1 cellular context compared by ENCODE assay signal in the genomic region with DNA sequence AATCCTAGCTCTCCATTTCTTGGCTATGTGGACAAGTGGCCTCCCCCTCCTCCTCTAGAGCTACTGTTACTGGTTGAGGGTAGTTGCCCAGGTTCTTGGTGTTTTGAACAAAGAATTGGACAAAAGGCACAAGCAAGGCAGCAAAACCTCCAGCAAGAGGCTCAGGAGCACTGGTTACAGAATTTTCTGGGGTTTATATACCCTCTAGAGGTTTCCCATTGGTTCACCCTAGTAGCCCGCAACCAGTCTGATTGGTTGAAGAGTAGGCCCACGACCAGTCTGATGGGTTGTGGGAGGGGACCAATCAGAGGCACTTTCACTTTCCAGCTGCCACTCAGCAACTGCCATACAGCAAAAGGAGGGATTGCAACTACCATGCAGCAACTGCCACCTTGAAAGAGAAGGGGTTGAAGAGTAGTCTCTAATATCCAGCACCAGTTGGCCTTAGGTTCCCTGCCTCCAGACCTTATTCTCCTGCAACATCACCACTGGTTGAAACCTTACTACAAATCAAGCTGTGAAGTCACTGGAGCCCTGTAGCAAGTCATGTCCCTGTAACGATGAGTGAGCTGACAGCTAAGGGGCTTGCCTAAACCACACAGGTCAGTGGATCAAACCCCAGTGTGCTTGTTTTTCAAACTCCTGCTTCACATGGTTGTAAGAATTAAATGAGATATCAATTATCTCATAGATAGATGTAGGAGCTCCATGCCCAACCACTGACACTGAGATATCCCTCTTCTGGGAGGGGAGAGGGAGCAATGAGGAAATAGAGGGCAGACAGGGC.
TF ChIP-seq lines count a peak whose summit lies in the region.

No MANE protein-coding gene starts in this region.

TF ChIP-seq in HepG2, 621 proteins besides CTCF, POLR2A, EP300 and RAD21 (continued from another document and continues in another):
- TF ChIP-seq, protein P1, sequence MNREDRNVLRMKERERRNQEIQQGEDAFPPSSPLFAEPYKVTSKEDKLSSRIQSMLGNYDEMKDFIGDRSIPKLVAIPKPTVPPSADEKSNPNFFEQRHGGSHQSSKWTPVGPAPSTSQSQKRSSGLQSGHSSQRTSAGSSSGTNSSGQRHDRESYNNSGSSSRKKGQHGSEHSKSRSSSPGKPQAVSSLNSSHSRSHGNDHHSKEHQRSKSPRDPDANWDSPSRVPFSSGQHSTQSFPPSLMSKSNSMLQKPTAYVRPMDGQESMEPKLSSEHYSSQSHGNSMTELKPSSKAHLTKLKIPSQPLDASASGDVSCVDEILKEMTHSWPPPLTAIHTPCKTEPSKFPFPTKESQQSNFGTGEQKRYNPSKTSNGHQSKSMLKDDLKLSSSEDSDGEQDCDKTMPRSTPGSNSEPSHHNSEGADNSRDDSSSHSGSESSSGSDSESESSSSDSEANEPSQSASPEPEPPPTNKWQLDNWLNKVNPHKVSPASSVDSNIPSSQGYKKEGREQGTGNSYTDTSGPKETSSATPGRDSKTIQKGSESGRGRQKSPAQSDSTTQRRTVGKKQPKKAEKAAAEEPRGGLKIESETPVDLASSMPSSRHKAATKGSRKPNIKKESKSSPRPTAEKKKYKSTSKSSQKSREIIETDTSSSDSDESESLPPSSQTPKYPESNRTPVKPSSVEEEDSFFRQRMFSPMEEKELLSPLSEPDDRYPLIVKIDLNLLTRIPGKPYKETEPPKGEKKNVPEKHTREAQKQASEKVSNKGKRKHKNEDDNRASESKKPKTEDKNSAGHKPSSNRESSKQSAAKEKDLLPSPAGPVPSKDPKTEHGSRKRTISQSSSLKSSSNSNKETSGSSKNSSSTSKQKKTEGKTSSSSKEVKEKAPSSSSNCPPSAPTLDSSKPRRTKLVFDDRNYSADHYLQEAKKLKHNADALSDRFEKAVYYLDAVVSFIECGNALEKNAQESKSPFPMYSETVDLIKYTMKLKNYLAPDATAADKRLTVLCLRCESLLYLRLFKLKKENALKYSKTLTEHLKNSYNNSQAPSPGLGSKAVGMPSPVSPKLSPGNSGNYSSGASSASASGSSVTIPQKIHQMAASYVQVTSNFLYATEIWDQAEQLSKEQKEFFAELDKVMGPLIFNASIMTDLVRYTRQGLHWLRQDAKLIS (CRISPR knock-in tag; IDR thresholded peaks at IDR 0.05), result no peak
- TF ChIP-seq ZSCAN12 (CRISPR knock-in tag; IDR thresholded peaks at IDR 0.05) (no peak), RFX3 (CRISPR knock-in tag; IDR thresholded peaks at IDR 0.05) (no peak), MTF2 (CRISPR knock-in tag; IDR thresholded peaks at IDR 0.05; ENCODE audit: borderline replicate concordance) (no peak), GATAD2A (CRISPR knock-in tag; IDR thresholded peaks at IDR 0.05) (no peak; the same call in 1 of the 2 replicates), ZNF382 (CRISPR knock-in tag; IDR thresholded peaks at IDR 0.05; ENCODE audit: borderline replicate concordance) (no peak), SMAD9 (CRISPR knock-in tag; IDR thresholded peaks at IDR 0.05) (no peak), ZNF33A (CRISPR knock-in tag; IDR thresholded peaks at IDR 0.05; ENCODE audit: borderline replicate concordance) (no peak), FOXO1 (CRISPR knock-in tag; IDR thresholded peaks at IDR 0.05) (no peak), TGIF2 (CRISPR knock-in tag; IDR thresholded peaks at IDR 0.05) (no peak), SPEN (CRISPR knock-in tag; IDR thresholded peaks at IDR 0.05; ENCODE audit: low read depth) (no peak), ZNF674 (CRISPR knock-in tag; IDR thresholded peaks at IDR 0.05; ENCODE audit: low read depth) (no peak), ZNF124 (CRISPR knock-in tag; IDR thresholded peaks at IDR 0.05) (no peak), ZNF256 (CRISPR knock-in tag; conservative IDR thresholded peaks at IDR 0.05) (no peak), NFYB (CRISPR knock-in tag; IDR thresholded peaks at IDR 0.05) (peak; percentile 90), RFXAP (CRISPR knock-in tag; IDR thresholded peaks at IDR 0.05; ENCODE audit: borderline replicate concordance) (peak; percentile 91), ZNF432 (CRISPR knock-in tag; IDR thresholded peaks at IDR 0.05; ENCODE audit: borderline replicate concordance) (no peak), SIX4 (CRISPR knock-in tag; IDR thresholded peaks at IDR 0.05) (no peak), HES4 (CRISPR knock-in tag; IDR thresholded peaks at IDR 0.05; ENCODE audit: borderline replicate concordance) (no peak), TAF1 (CRISPR knock-in tag; IDR thresholded peaks at IDR 0.05) (no peak), NR3C1 (CRISPR knock-in tag; IDR thresholded peaks at IDR 0.05) (no peak), FOXC1 (CRISPR knock-in tag; IDR thresholded peaks at IDR 0.05; ENCODE audit: borderline replicate concordance) (peak; percentile 73; the same call in 1 of the 2 replicates), CCAR2 (optimal IDR thresholded peaks at IDR 0.05; ENCODE audit: low read depth, low read length) (no peak), HNRNPK (IDR thresholded peaks at IDR 0.05; ENCODE audit: low read depth, low read length, poor library complexity, severe bottlenecking) (no peak), ISX (CRISPR knock-in tag; conservative IDR thresholded peaks at IDR 0.05) (no peak), ZNF777 (CRISPR knock-in tag; IDR thresholded peaks at IDR 0.05) (no peak), GTF2F1 (IDR thresholded peaks at IDR 0.05; ENCODE audit: low read length) (no peak)
- TF ChIP-seq, protein P2, sequence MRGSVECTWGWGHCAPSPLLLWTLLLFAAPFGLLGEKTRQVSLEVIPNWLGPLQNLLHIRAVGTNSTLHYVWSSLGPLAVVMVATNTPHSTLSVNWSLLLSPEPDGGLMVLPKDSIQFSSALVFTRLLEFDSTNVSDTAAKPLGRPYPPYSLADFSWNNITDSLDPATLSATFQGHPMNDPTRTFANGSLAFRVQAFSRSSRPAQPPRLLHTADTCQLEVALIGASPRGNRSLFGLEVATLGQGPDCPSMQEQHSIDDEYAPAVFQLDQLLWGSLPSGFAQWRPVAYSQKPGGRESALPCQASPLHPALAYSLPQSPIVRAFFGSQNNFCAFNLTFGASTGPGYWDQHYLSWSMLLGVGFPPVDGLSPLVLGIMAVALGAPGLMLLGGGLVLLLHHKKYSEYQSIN (CRISPR knock-in tag; IDR thresholded peaks at IDR 0.05; ENCODE audit: borderline replicate concordance), result no peak
- TF ChIP-seq, protein P3, sequence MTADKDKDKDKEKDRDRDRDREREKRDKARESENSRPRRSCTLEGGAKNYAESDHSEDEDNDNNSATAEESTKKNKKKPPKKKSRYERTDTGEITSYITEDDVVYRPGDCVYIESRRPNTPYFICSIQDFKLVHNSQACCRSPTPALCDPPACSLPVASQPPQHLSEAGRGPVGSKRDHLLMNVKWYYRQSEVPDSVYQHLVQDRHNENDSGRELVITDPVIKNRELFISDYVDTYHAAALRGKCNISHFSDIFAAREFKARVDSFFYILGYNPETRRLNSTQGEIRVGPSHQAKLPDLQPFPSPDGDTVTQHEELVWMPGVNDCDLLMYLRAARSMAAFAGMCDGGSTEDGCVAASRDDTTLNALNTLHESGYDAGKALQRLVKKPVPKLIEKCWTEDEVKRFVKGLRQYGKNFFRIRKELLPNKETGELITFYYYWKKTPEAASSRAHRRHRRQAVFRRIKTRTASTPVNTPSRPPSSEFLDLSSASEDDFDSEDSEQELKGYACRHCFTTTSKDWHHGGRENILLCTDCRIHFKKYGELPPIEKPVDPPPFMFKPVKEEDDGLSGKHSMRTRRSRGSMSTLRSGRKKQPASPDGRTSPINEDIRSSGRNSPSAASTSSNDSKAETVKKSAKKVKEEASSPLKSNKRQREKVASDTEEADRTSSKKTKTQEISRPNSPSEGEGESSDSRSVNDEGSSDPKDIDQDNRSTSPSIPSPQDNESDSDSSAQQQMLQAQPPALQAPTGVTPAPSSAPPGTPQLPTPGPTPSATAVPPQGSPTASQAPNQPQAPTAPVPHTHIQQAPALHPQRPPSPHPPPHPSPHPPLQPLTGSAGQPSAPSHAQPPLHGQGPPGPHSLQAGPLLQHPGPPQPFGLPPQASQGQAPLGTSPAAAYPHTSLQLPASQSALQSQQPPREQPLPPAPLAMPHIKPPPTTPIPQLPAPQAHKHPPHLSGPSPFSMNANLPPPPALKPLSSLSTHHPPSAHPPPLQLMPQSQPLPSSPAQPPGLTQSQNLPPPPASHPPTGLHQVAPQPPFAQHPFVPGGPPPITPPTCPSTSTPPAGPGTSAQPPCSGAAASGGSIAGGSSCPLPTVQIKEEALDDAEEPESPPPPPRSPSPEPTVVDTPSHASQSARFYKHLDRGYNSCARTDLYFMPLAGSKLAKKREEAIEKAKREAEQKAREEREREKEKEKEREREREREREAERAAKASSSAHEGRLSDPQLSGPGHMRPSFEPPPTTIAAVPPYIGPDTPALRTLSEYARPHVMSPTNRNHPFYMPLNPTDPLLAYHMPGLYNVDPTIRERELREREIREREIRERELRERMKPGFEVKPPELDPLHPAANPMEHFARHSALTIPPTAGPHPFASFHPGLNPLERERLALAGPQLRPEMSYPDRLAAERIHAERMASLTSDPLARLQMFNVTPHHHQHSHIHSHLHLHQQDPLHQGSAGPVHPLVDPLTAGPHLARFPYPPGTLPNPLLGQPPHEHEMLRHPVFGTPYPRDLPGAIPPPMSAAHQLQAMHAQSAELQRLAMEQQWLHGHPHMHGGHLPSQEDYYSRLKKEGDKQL (CRISPR knock-in tag; IDR thresholded peaks at IDR 0.05; ENCODE audit: low read depth), result no peak
- TF ChIP-seq, protein P4, sequence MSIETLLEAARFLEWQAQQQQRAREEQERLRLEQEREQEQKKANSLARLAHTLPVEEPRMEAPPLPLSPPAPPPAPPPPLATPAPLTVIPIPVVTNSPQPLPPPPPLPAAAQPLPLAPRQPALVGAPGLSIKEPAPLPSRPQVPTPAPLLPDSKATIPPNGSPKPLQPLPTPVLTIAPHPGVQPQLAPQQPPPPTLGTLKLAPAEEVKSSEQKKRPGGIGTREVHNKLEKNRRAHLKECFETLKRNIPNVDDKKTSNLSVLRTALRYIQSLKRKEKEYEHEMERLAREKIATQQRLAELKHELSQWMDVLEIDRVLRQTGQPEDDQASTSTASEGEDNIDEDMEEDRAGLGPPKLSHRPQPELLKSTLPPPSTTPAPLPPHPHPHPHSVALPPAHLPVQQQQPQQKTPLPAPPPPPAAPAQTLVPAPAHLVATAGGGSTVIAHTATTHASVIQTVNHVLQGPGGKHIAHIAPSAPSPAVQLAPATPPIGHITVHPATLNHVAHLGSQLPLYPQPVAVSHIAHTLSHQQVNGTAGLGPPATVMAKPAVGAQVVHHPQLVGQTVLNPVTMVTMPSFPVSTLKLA (IDR thresholded peaks at IDR 0.05), result no peak
- TF ChIP-seq, protein P5, sequence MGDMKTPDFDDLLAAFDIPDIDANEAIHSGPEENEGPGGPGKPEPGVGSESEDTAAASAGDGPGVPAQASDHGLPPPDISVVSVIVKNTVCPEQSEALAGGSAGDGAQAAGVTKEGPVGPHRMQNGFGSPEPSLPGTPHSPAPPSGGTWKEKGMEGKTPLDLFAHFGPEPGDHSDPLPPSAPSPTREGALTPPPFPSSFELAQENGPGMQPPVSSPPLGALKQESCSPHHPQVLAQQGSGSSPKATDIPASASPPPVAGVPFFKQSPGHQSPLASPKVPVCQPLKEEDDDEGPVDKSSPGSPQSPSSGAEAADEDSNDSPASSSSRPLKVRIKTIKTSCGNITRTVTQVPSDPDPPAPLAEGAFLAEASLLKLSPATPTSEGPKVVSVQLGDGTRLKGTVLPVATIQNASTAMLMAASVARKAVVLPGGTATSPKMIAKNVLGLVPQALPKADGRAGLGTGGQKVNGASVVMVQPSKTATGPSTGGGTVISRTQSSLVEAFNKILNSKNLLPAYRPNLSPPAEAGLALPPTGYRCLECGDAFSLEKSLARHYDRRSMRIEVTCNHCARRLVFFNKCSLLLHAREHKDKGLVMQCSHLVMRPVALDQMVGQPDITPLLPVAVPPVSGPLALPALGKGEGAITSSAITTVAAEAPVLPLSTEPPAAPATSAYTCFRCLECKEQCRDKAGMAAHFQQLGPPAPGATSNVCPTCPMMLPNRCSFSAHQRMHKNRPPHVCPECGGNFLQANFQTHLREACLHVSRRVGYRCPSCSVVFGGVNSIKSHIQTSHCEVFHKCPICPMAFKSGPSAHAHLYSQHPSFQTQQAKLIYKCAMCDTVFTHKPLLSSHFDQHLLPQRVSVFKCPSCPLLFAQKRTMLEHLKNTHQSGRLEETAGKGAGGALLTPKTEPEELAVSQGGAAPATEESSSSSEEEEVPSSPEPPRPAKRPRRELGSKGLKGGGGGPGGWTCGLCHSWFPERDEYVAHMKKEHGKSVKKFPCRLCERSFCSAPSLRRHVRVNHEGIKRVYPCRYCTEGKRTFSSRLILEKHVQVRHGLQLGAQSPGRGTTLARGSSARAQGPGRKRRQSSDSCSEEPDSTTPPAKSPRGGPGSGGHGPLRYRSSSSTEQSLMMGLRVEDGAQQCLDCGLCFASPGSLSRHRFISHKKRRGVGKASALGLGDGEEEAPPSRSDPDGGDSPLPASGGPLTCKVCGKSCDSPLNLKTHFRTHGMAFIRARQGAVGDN (CRISPR knock-in tag; IDR thresholded peaks at IDR 0.05), result no peak
- TF ChIP-seq, protein P6, sequence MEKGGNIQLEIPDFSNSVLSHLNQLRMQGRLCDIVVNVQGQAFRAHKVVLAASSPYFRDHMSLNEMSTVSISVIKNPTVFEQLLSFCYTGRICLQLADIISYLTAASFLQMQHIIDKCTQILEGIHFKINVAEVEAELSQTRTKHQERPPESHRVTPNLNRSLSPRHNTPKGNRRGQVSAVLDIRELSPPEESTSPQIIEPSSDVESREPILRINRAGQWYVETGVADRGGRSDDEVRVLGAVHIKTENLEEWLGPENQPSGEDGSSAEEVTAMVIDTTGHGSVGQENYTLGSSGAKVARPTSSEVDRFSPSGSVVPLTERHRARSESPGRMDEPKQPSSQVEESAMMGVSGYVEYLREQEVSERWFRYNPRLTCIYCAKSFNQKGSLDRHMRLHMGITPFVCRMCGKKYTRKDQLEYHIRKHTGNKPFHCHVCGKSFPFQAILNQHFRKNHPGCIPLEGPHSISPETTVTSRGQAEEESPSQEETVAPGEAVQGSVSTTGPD (CRISPR knock-in tag; IDR thresholded peaks at IDR 0.05), result no peak
- TF ChIP-seq, protein P7, sequence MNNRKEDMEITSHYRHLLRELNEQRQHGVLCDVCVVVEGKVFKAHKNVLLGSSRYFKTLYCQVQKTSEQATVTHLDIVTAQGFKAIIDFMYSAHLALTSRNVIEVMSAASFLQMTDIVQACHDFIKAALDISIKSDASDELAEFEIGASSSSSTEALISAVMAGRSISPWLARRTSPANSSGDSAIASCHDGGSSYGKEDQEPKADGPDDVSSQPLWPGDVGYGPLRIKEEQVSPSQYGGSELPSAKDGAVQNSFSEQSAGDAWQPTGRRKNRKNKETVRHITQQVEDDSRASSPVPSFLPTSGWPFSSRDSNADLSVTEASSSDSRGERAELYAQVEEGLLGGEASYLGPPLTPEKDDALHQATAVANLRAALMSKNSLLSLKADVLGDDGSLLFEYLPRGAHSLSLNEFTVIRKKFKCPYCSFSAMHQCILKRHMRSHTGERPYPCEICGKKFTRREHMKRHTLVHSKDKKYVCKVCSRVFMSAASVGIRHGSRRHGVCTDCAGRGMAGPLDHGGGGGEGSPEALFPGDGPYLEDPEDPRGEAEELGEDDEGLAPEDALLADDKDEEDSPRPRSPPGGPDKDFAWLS (CRISPR knock-in tag; IDR thresholded peaks at IDR 0.05; ENCODE audit: borderline replicate concordance), result no peak
- TF ChIP-seq, protein P8, sequence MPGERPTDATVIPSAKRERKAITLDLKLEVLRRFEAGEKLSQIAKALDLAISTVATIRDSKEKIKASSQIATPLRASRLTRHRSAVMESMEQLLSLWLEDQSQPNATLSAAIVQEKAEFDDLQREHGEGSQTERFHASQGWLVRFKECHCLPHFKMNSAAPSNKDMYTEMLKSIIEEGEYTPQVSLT (CRISPR knock-in tag; IDR thresholded peaks at IDR 0.05; ENCODE audit: borderline replicate concordance, low read depth), result no peak
- TF ChIP-seq, protein P9, sequence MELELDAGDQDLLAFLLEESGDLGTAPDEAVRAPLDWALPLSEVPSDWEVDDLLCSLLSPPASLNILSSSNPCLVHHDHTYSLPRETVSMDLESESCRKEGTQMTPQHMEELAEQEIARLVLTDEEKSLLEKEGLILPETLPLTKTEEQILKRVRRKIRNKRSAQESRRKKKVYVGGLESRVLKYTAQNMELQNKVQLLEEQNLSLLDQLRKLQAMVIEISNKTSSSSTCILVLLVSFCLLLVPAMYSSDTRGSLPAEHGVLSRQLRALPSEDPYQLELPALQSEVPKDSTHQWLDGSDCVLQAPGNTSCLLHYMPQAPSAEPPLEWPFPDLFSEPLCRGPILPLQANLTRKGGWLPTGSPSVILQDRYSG (CRISPR knock-in tag; IDR thresholded peaks at IDR 0.05), result no peak
